17 cellular contexts compared by ENCODE assay signal in genomic region chr12:51379571-51379970, GRCh38. TPM values are rescaled to one million over a fixed set of nuclear protein-coding genes. Genes with fewer than 3 reads are reported as not detected.
DNase-seq lines count a peak whose midpoint lies in the region; ATAC-seq lines count a peak whose summit lies in the region.
"Had no signal": no experiment of that assay in that cellular context is flagged by ENCODE, and none has a peak within 500 bp of the region (broad histone marks: within the 10 kb centered on the region; RNA-seq: fewer than 3 reads in every experiment).

No MANE protein-coding gene starts in this region.

- intact Hi-C loops in posterior vena cava (cut with DNase I) = no loop called here

- H3K27ac ChIP-seq in KOPT-K1 (ENCODE audit: low read depth, low read length, poor library complexity, severe bottlenecking) (peak overlapping the region; percentile 65), mesenchymal stem cell (ENCODE audit: low read length, poor library complexity, severe bottlenecking) (no peak overlapping the region)

- peaks cover 0 to 6% of the 10 kb centered on the region in 2 experiments for H3K27me3 ChIP-seq in mesenchymal stem cell (ENCODE audit: control insufficient read depth in 1 of 2, insufficient read depth in 1 of 2, low read length in 2 of 2)

- H4K91ac ChIP-seq in mesenchymal stem cell (ENCODE audit: low read length) = no peak overlapping the region

- peaks cover 54% of the 10 kb centered on the region for H3K36me3 ChIP-seq in KOPT-K1 (ENCODE audit: insufficient read depth, low read length)
- peaks cover 0 to 6% of the 10 kb centered on the region in 2 experiments for H3K36me3 ChIP-seq in mesenchymal stem cell (ENCODE audit: control insufficient read depth in 1 of 2, insufficient read depth in 2 of 2, low read depth in 1 of 2, low read length in 2 of 2)

- H3K23ac ChIP-seq in mesenchymal stem cell (ENCODE audit: low read length in 2 of 2) = no peak overlapping the region

- no peaks in the 10 kb centered on the region for H3K9me3 ChIP-seq in KOPT-K1 (ENCODE audit: insufficient read depth, low read length, poor library complexity, severe bottlenecking)
- no peaks in the 10 kb centered on the region for H3K9me3 ChIP-seq in mesenchymal stem cell (ENCODE audit: control insufficient read depth, low read length)

- H4K8ac ChIP-seq in mesenchymal stem cell (ENCODE audit: low read length) = no peak overlapping the region

- no peaks in the 10 kb centered on the region for H3K79me1 ChIP-seq in mesenchymal stem cell (replicated peaks; ENCODE audit: low read length, poor library complexity, severe bottlenecking)

- H3K4me3 ChIP-seq in mesenchymal stem cell (ENCODE audit: insufficient read depth in 1 of 2, low read depth in 1 of 2, low read length in 2 of 2) = no peak overlapping the region
- H3K4me3 ChIP-seq: GM12878, GM23338 had no signal

- WGBS in mesenchymal stem cell = 99% methylated on average over 9 of the region's 11 CpGs

- H2BK15ac ChIP-seq in mesenchymal stem cell (ENCODE audit: low read depth, poor library complexity, severe bottlenecking) = no peak overlapping the region

- no peak overlapping the region for H2BK12ac ChIP-seq in mesenchymal stem cell (ENCODE audit: low read length in 2 of 2)

- H3K9ac ChIP-seq in mesenchymal stem cell (ENCODE audit: low read length) = no peak overlapping the region

- no peak overlapping the region for H3K18ac ChIP-seq in mesenchymal stem cell (ENCODE audit: low read depth in 1 of 2, low read length in 2 of 2)

- no peak for ATAC-seq in GM21717 (IDR thresholded peaks at IDR 0.05; ENCODE audit: unreplicated experiment)
- ATAC-seq: CD8-positive, alpha-beta T cell; GM23338 had no signal

- H2BK120ac ChIP-seq in mesenchymal stem cell (ENCODE audit: low read depth, low read length) = no peak overlapping the region

- peak overlapping the region; percentile 35 for H2AK5ac ChIP-seq in mesenchymal stem cell (ENCODE audit: low read length, severe bottlenecking)

- H3K4me1 ChIP-seq in mesenchymal stem cell (ENCODE audit: control insufficient read depth, insufficient read depth, low read depth, low read length) = peaks cover 12% of the 10 kb centered on the region

- H2BK5ac ChIP-seq in mesenchymal stem cell (ENCODE audit: low read depth, low read length, poor library complexity, severe bottlenecking) = no peak overlapping the region

- no peak overlapping the region for H3K4me2 ChIP-seq in mesenchymal stem cell (ENCODE audit: low read length, poor library complexity, severe bottlenecking)
- H3K4me2 ChIP-seq: GM23338 had no signal

- H2AFZ ChIP-seq in mesenchymal stem cell (ENCODE audit: low read depth, low read length) = no peak overlapping the region
- H2AFZ ChIP-seq: GM23338 had no signal

- H3K14ac ChIP-seq in mesenchymal stem cell (ENCODE audit: low read length in 2 of 2) = no peak overlapping the region

- DNase-seq in mesenchymal stem cell = no peak
- DNase-seq in posterior vena cava (ENCODE audit: low spot score) = peak; percentile 30
- no peak for DNase-seq in cerebellum (ENCODE audit: low spot score)
- DNase-seq in iPS-NIHi7 (ENCODE audit: extremely low spot score) = no peak
- DNase-seq: AML-193; Calu3; CD8-positive, alpha-beta T cell; DMS79 treated with DMSO at 0.1 percent for 48 hours; EL; HCEC 1CT had no signal

- H3K4ac ChIP-seq in mesenchymal stem cell (ENCODE audit: low read depth in 1 of 2, low read length in 2 of 2) = no peak overlapping the region

RNA-seq across cellular contexts. Expression of gene GALNT6, which starts 11.6 kb away (rescaled TPM):
- polyA plus RNA-seq in mesenchymal stem cell (2013, experiment 1 of 2) = 20.7 TPM
- polyA plus RNA-seq in mesenchymal stem cell (2013, experiment 2 of 2) = 20.7 TPM
- total RNA-seq in posterior vena cava (1 to 10 TPM; 8.0 to 9.7 TPM), cerebellum (1.5 TPM)

RNA-seq across cellular contexts. Expression of gene CELA1, which starts 33.1 kb away (rescaled TPM):
- not detected for polyA plus RNA-seq in mesenchymal stem cell (2013, experiment 1 of 2)
- polyA plus RNA-seq in mesenchymal stem cell (2013, experiment 2 of 2) = not detected
- not detected for total RNA-seq in posterior vena cava
- not detected for total RNA-seq in cerebellum
- total RNA-seq: Calu3, G401, GM12878, GM23338, HT-29 had no signal
- polyA plus RNA-seq: BJ, GM12878, GM23338 had no signal

RNA-seq across cellular contexts. Expression of gene SLC4A8, which starts 45.1 kb away (rescaled TPM):
- 2.5 TPM for polyA plus RNA-seq in mesenchymal stem cell (2013, experiment 1 of 2)
- 2.2 TPM for polyA plus RNA-seq in mesenchymal stem cell (2013, experiment 2 of 2)
- total RNA-seq in posterior vena cava (1 to 10 TPM in 1 of 2 donors, under 1 TPM in 1; 0.79 to 1.4 TPM), cerebellum (67.1 TPM)
- total RNA-seq: HT-29 had no signal

RNA-seq across cellular contexts. Expression of gene BIN2, which starts 55.6 kb away (rescaled TPM):
- polyA plus RNA-seq in mesenchymal stem cell (2013, experiment 1 of 2) = not detected
- not detected for polyA plus RNA-seq in mesenchymal stem cell (2013, experiment 2 of 2)
- total RNA-seq in posterior vena cava (1 to 10 TPM; 5.6 to 8.8 TPM), cerebellum (1.1 TPM)
- total RNA-seq: Calu3, G401, GM23338 had no signal
- polyA plus RNA-seq: BJ, GM23338 had no signal

Comparison
In these comparisons a context has a peak if more than half of its experiments do, and no peak if none do; other contexts are left out.
1. RNA of gene SLC4A8, which starts 45.1 kb away (total RNA-seq): 67.1 TPM in cerebellum (single experiment); 0.79 to 1.4 TPM in posterior vena cava; every median in the first group is over 10 times any median in the second.